ENCODE assay signal across 1 cellular context in the genomic region with DNA sequence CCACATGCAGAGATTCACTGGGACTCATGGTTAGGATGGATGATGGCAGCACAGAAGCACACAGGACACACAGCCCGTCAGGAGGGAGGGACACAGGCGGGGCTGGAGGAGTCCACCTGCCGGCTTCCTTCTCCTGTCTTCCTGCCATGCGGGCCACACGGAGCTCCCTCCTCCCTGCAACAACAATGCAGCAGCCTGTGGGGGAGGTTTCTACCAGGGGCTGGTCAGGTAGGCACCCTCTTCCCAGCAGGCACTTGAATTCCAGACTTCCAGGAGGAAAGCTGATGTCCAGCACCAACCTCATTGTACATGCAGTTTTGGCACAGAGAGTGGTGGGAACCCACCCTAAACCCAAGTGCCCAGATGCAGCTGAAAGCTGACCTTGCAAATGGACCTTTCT.
TF ChIP-seq lines count a peak whose summit lies in the region.

No MANE protein-coding gene starts in this region.

TF ChIP-seq in SK-N-SH, 30 proteins besides CTCF, POLR2A, EP300 and RAD21 (continued from another document):
- TF ChIP-seq RXRA (IDR thresholded peaks at IDR 0.05; ENCODE audit: borderline replicate concordance, low read depth): no peak
- TF ChIP-seq, protein P1, sequence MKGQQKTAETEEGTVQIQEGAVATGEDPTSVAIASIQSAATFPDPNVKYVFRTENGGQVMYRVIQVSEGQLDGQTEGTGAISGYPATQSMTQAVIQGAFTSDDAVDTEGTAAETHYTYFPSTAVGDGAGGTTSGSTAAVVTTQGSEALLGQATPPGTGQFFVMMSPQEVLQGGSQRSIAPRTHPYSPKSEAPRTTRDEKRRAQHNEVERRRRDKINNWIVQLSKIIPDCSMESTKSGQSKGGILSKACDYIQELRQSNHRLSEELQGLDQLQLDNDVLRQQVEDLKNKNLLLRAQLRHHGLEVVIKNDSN (IDR thresholded peaks at IDR 0.05; ENCODE audit: borderline replicate concordance, low read depth): no peak
- no peak for TF ChIP-seq FOSL2 (IDR thresholded peaks at IDR 0.05; ENCODE audit: borderline replicate concordance, low read depth)
- TF ChIP-seq, protein P2, sequence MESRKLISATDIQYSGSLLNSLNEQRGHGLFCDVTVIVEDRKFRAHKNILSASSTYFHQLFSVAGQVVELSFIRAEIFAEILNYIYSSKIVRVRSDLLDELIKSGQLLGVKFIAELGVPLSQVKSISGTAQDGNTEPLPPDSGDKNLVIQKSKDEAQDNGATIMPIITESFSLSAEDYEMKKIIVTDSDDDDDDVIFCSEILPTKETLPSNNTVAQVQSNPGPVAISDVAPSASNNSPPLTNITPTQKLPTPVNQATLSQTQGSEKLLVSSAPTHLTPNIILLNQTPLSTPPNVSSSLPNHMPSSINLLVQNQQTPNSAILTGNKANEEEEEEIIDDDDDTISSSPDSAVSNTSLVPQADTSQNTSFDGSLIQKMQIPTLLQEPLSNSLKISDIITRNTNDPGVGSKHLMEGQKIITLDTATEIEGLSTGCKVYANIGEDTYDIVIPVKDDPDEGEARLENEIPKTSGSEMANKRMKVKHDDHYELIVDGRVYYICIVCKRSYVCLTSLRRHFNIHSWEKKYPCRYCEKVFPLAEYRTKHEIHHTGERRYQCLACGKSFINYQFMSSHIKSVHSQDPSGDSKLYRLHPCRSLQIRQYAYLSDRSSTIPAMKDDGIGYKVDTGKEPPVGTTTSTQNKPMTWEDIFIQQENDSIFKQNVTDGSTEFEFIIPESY (IDR thresholded peaks at IDR 0.05; ENCODE audit: borderline replicate concordance, low read depth): no peak
- no peak for TF ChIP-seq EZH2phosphoT487 (IDR thresholded peaks at IDR 0.05; ENCODE audit: borderline replicate concordance, low read depth)
- no peak for TF ChIP-seq GABPA (IDR thresholded peaks at IDR 0.05; ENCODE audit: low read depth)
- TF ChIP-seq FOXM1 (IDR thresholded peaks at IDR 0.05; ENCODE audit: low read depth): no peak
- TF ChIP-seq YY1 (IDR thresholded peaks at IDR 0.05; ENCODE audit: low read depth): no peak
- TF ChIP-seq MXI1 (IDR thresholded peaks at IDR 0.05; ENCODE audit: low read depth, low read length): no peak
- no peak for TF ChIP-seq ELF1 (IDR thresholded peaks at IDR 0.05)
- no peak for TF ChIP-seq RCOR1 (IDR thresholded peaks at IDR 0.05; ENCODE audit: low read length)
